ENCODE assay signal across 8 cellular contexts in genomic region chr3:50204804-50205718, GRCh38. TPM values are rescaled to one million over a fixed set of nuclear protein-coding genes. Genes with fewer than 3 reads are reported as not detected.
DNase-seq lines count a peak whose midpoint lies in the region; ATAC-seq and TF ChIP-seq lines count a peak whose summit lies in the region.

SLC38A3 (plus strand) TSS chr3:50205271; CDS start chr3:50214200, 8,929 bp downstream.

- TF ChIP-seq CTCF in PC-9 (conservative IDR thresholded peaks at IDR 0.05): no peak
- no peak for TF ChIP-seq CTCF in endodermal cell (conservative IDR thresholded peaks at IDR 0.05)
- no peak for TF ChIP-seq CTCF in natural killer cell (IDR thresholded peaks at IDR 0.05)

- H3K27me3 Mint-ChIP-seq in endodermal cell (ENCODE audit: insufficient read depth): peaks cover 61% of the 10 kb centered on the region
- peaks cover 11 to 45% of the 10 kb centered on the region in 2 donors for H3K27me3 Mint-ChIP-seq in natural killer cell (ENCODE audit: low read depth in 2 of 2)

- no peaks in the 10 kb centered on the region for H3K9me3 ChIP-seq in PC-9 (ENCODE audit: insufficient read depth, low read depth)
- H3K9me3 ChIP-seq in endodermal cell (ENCODE audit: control insufficient read depth, low read length): no peaks in the 10 kb centered on the region

- H3K4me3 Mint-ChIP-seq in endodermal cell: peak within 1 kb of the TSS; percentile 47
- H3K4me3 Mint-ChIP-seq in natural killer cell: peak within 1 kb of the TSS; percentile 37

- no peak within 1 kb of the TSS for H3K9ac ChIP-seq in endodermal cell (ENCODE audit: extremely low read depth, low read length, poor library complexity, severe bottlenecking)

- no peaks in the 10 kb centered on the region for H3K9me2 ChIP-seq in PC-9 (ENCODE audit: insufficient read depth)

- H3K4me1 ChIP-seq in PC-9 (replicated peaks; ENCODE audit: insufficient read depth): no peaks in the 10 kb centered on the region
- peaks cover 3% of the 10 kb centered on the region for H3K4me1 ChIP-seq in endodermal cell (ENCODE audit: control insufficient read depth, insufficient read depth, low read length)

- H3F3A ChIP-seq in PC-9 (ENCODE audit: insufficient read depth, low read depth): no peaks in the 10 kb centered on the region

- DNase-seq in GM03348 (ENCODE audit: low spot score) (peak; percentile 39), PC-9 (no peak), endodermal cell (peak; percentile 91), natural killer cell (no peak), NCI-H774 (lab: John Stamatoyannopoulos, UW) (no peak)
- DNase-seq in NK-92 treated with Interleukin-12 subunit alpha and Interleukin-12 subunit beta, amount 100 ng/mL, for 24 hours (lab: John Stamatoyannopoulos, UW): no peak

- POLR2A ChIA-PET in PC-9 (lab: Charles Lee; ENCODE audit: unreplicated experiment): no interaction called here

- no TSS peak for BruUV-seq in PC-9 (replicated peaks; lab: Mats Ljungman, UMichigan)

- H3K9me3 Mint-ChIP-seq in endodermal cell (no peaks in the 10 kb centered on the region), natural killer cell (no peaks in the 10 kb centered on the region)

- H3K27ac Mint-ChIP-seq in endodermal cell (no peak within 1 kb of the TSS), natural killer cell (no peak within 1 kb of the TSS)

- H3K4me2 ChIP-seq in PC-9: peak within 1 kb of the TSS; percentile 42; the same call in 1 of the 2 replicates

- WGBS in endodermal cell (ENCODE audit: insufficient coverage in 1 of 2, insufficient read length in 1 of 2), 2 experiments: 2 to 4% methylated on average over 17 to 68 of the region's 68 CpGs

- ATAC-seq in natural killer cell (peak in 2 of 3 donors; percentile 44 to 57), GM21529 (IDR thresholded peaks at IDR 0.05; ENCODE audit: unreplicated experiment) (no peak), GM18868 (IDR thresholded peaks at IDR 0.05; ENCODE audit: unreplicated experiment) (no peak)

- H3K36me3 ChIP-seq in PC-9 (ENCODE audit: low read depth): no peaks in the 10 kb centered on the region
- no peaks in the 10 kb centered on the region for H3K36me3 ChIP-seq in endodermal cell (ENCODE audit: control insufficient read depth, insufficient read depth, low read length)

- intact Hi-C loops in PC-9 (cut with micrococcal nuclease; ENCODE audit: unreplicated experiment) (no loop called here), natural killer cell (cut with micrococcal nuclease) (no loop called here)

- H3K27me3 ChIP-seq in PC-9 (ENCODE audit: insufficient read depth, low read depth): peaks cover 21% of the 10 kb centered on the region; the same call in 1 of the 2 replicates
- H3K27me3 ChIP-seq in endodermal cell (ENCODE audit: control insufficient read depth, insufficient read depth, low read length, poor library complexity, severe bottlenecking): peaks cover 41% of the 10 kb centered on the region

- H2AFZ ChIP-seq in PC-9: no peak within 1 kb of the TSS

- H3K4me1 Mint-ChIP-seq in endodermal cell (peaks cover 9% of the 10 kb centered on the region), natural killer cell (no peaks in the 10 kb centered on the region)

- H3K4me3 ChIP-seq in PC-9 (no peak within 1 kb of the TSS; the same call in 1 of the 2 replicates), endodermal cell (ENCODE audit: low read length) (peak within 1 kb of the TSS; percentile 74)

- H3K27ac ChIP-seq in PC-9 (no peak within 1 kb of the TSS), endodermal cell (ENCODE audit: low read depth, low read length) (no peak within 1 kb of the TSS)

- H3K79me2 ChIP-seq in PC-9 (ENCODE audit: low read depth): no peaks in the 10 kb centered on the region

- H4K20me1 ChIP-seq in PC-9 (ENCODE audit: insufficient read depth): no peaks in the 10 kb centered on the region

- H3K36me3 Mint-ChIP-seq in endodermal cell (ENCODE audit: low read depth) (no peaks in the 10 kb centered on the region), natural killer cell (no peaks in the 10 kb centered on the region)

- CTCF ChIA-PET in PC-9 (lab: Charles Lee): interaction anchor here (1.1 kb wide), 1 partner anchor 10 kb away, joined by 6 read pairs; no protein-coding TSS in a partner anchor

RNA-seq across cellular contexts. Expression of gene SLC38A3, which starts in this region (rescaled TPM):
- 0.33 and 0.37 TPM in 2 replicates for total RNA-seq in PC-9 (2021)
- total RNA-seq in endodermal cell: 1 to 10 TPM; 1.5 to 1.9 TPM
- polyA plus RNA-seq in endodermal cell (2013, experiment 1 of 2): 4.4 TPM
- polyA plus RNA-seq in endodermal cell (2013, experiment 2 of 2): 4.3 TPM
- total RNA-seq in natural killer cell: under 1 TPM in 1 of 3 donors, not detected in 2; 0.82 TPM

Comparison
In these comparisons a context has a peak if more than half of its experiments do, and no peak if none do; other contexts are left out.
1. Peak in ATAC-seq in natural killer cell; RNA of the gene not detected or under 1 TPM.
2. DNase-seq: peak in GM03348 (single experiment) and endodermal cell (single experiment); none in PC-9 (0 of 2), natural killer cell (single experiment), NCI-H774 (single experiment) and NK-92 treated with Interleukin-12 subunit alpha and Interleukin-12 subunit beta, amount 100 ng/mL, for 24 hours (single experiment).